12 cellular contexts compared by ENCODE assay signal in genomic region chr18:74806073-74806472, GRCh38.
A peak's percentile ranks its signal among the peaks of the same experiment; 100 is the strongest.
DNase-seq lines count a peak whose midpoint lies in the region; ATAC-seq, FAIRE-seq and TF ChIP-seq lines count a peak whose summit lies in the region.
"Had no signal": no experiment of that assay in that cellular context is flagged by ENCODE, and none has a peak within 500 bp of the region (broad histone marks: within the 10 kb centered on the region; RNA-seq: fewer than 3 reads in every experiment).

No MANE protein-coding gene starts in this region.

- peak overlapping the region; percentile 60 for H2AFZ ChIP-seq in mammary epithelial cell (ENCODE audit: low read depth, low read length)

- H3K27me3 ChIP-seq in HUES6 (ENCODE audit: control insufficient read depth, insufficient read depth, low read length) (no peaks in the 10 kb centered on the region), mammary epithelial cell (ENCODE audit: insufficient read depth, low read length) (no peaks in the 10 kb centered on the region), lower lobe of right lung (ENCODE audit: low read depth) (no peaks in the 10 kb centered on the region)

- no peak for TF ChIP-seq POLR2A in A549 (IDR thresholded peaks at IDR 0.05; ENCODE audit: low read length)
- no peak for TF ChIP-seq POLR2A in erythroblast (IDR thresholded peaks at IDR 0.05; ENCODE audit: low read length)

- H3K9me3 ChIP-seq in A549 = no peaks in the 10 kb centered on the region
- H3K9me3 ChIP-seq in HUES6 (ENCODE audit: control insufficient read depth, insufficient read depth, low read depth, low read length) = no peaks in the 10 kb centered on the region
- no peaks in the 10 kb centered on the region for H3K9me3 ChIP-seq in mammary epithelial cell (replicated peaks; ENCODE audit: insufficient read depth, low read length)
- no peaks in the 10 kb centered on the region for H3K9me3 ChIP-seq in lower lobe of right lung

- CTCF ChIA-PET in A549 (lab: Yijun Ruan, JAX) (interaction anchor here (0.6 to 2.2 kb wide), 2 partner anchors 14 to 18 kb away, joined by 4 to 5 read pairs; no protein-coding TSS in a partner anchor), mammary epithelial cell (lab: Charles Lee; ENCODE audit: low non-redundant PET) (no interaction called here)

- no peaks in the 10 kb centered on the region for H4K20me1 ChIP-seq in mammary epithelial cell (ENCODE audit: insufficient read depth, low read length)

- H3K36me3 ChIP-seq in HUES6 (ENCODE audit: control insufficient read depth, insufficient read depth, low read length) (no peaks in the 10 kb centered on the region), mammary epithelial cell (ENCODE audit: insufficient read depth, low read length) (no peaks in the 10 kb centered on the region), lower lobe of right lung (no peaks in the 10 kb centered on the region)

- DNase-seq in A549 (ENCODE audit: low read depth in 1 of 2, low spot score in 1 of 2) = no peak
- DNase-seq in mammary epithelial cell = peak; percentile 5
- DNase-seq in lower lobe of right lung = no peak
- no peak for DNase-seq in NOMO-1 treated with DMSO at 0.1 percent for 48 hours (lab: John Stamatoyannopoulos, UW; ENCODE audit: unreplicated experiment)
- no peak for DNase-seq in erythroblast (lab: John Stamatoyannopoulos, UW)
- no peak for DNase-seq in urothelium cell line (ENCODE audit: low spot score)
- no peak for DNase-seq in glomerular visceral epithelial cell (ENCODE audit: extremely low spot score)
- DNase-seq: cortex of kidney, GOT3 had no signal

- in situ Hi-C loops in mammary epithelial cell (cut with MboI; ENCODE audit: low sequenced_read_pairs in 2 of 2) = no loop called here

- intact Hi-C loops in mammary epithelial cell (cut with micrococcal nuclease) (no loop called here), lower lobe of right lung (cut with DNase I) (no loop called here)

- POLR2A ChIA-PET in A549 (lab: Yijun Ruan, JAX) = no interaction called here

- ATAC-seq in A549 (no peak), lower lobe of right lung (peak; percentile 74 to 82)

- BruUV-seq in mammary epithelial cell (replicated peaks; lab: Mats Ljungman, UMichigan) = no TSS peak

- no peak for FAIRE-seq in A549 (lab: Jason Lieb, UNC)
- FAIRE-seq in urothelium cell line (lab: Jason Lieb, UNC) = no peak

- 86% methylated on average over 6 of the region's 6 CpGs for WGBS in A549 (ENCODE audit: missing lambda C conversion rate)
- 72% methylated on average over 6 of the region's 6 CpGs for whole genome bisulfite sequencing in mammary epithelial cell (ENCODE audit: low coverage, missing lambda C conversion rate)

- H3K4me3 ChIP-seq in A549 (no peak overlapping the region), HUES6 (ENCODE audit: low read depth, low read length) (no peak overlapping the region), mammary epithelial cell (replicated peaks in 1 of 3; ENCODE audit: insufficient read depth in 1 of 3, low read depth in 2 of 3, low read length in 3 of 3) (no peak overlapping the region), lower lobe of right lung (no peak overlapping the region)

- H3K27ac ChIP-seq in A549 (no peak overlapping the region), HUES6 (ENCODE audit: low read depth, low read length) (no peak overlapping the region), mammary epithelial cell (ENCODE audit: insufficient read depth, low read depth, low read length) (peak overlapping the region; percentile 74), lower lobe of right lung (peak overlapping the region; percentile 65)
- H3K27ac ChIP-seq: HL-60, VCaP had no signal

- H3K4me1 ChIP-seq in A549 (peaks cover 14% of the 10 kb centered on the region), HUES6 (ENCODE audit: control insufficient read depth, insufficient read depth, low read length) (peaks cover 18% of the 10 kb centered on the region), mammary epithelial cell (ENCODE audit: insufficient read depth, low read length) (peaks cover 19% of the 10 kb centered on the region), lower lobe of right lung (peaks cover 5% of the 10 kb centered on the region)

- TF ChIP-seq RAD21 in A549 (conservative IDR thresholded peaks at IDR 0.05 in 1 of 2, IDR thresholded peaks at IDR 0.05 in 1 of 2) = no peak

- no peak for TF ChIP-seq EP300 in A549 (IDR thresholded peaks at IDR 0.05)

- dilution Hi-C loops in mammary epithelial cell (cut with HindIII; ENCODE audit: low sequenced_read_pairs) = no loop called here

- H3K4me2 ChIP-seq in A549 = peak overlapping the region; percentile 57
- H3K4me2 ChIP-seq in mammary epithelial cell (ENCODE audit: insufficient read depth, low read depth, low read length) = peak overlapping the region; percentile 68

- TF ChIP-seq CTCF in A549 (IDR thresholded peaks at IDR 0.05) (no peak), mammary epithelial cell (conservative IDR thresholded peaks at IDR 0.05 in 1 of 2, IDR thresholded peaks at IDR 0.05 in 1 of 2; ENCODE audit: extremely low read depth in 1 of 2, insufficient read depth in 1 of 2, low read depth in 1 of 2, low read length in 2 of 2) (no peak), lower lobe of right lung (IDR thresholded peaks at IDR 0.05) (no peak)

- no peaks in the 10 kb centered on the region for H3K79me2 ChIP-seq in mammary epithelial cell (ENCODE audit: insufficient read depth, low read length)

- peak overlapping the region; percentile 17 for H3K9ac ChIP-seq in HUES6 (ENCODE audit: low read length)
- peak overlapping the region; percentile 52 for H3K9ac ChIP-seq in mammary epithelial cell (ENCODE audit: insufficient read depth, low read length)

TF ChIP-seq in A549, 52 proteins besides CTCF, POLR2A, EP300 and RAD21:
- no peak for TF ChIP-seq RCOR1 (IDR thresholded peaks at IDR 0.05; ENCODE audit: low read depth, low read length)
- no peak for TF ChIP-seq CBX8 (IDR thresholded peaks at IDR 0.05)
- no peak for TF ChIP-seq NPAS2 (CRISPR knock-in tag; IDR thresholded peaks at IDR 0.05; ENCODE audit: borderline replicate concordance)
- no peak for TF ChIP-seq JUN (IDR thresholded peaks at IDR 0.05)
- TF ChIP-seq FOSB (CRISPR knock-in tag; IDR thresholded peaks at IDR 0.05) = no peak
- TF ChIP-seq ZNF302 (CRISPR knock-in tag; IDR thresholded peaks at IDR 0.05) = no peak
- TF ChIP-seq SREBF2 (IDR thresholded peaks at IDR 0.05) = no peak
- TF ChIP-seq PHF8 (IDR thresholded peaks at IDR 0.05; ENCODE audit: borderline replicate concordance, low read depth) = no peak
- no peak for TF ChIP-seq EHMT2 (IDR thresholded peaks at IDR 0.05; ENCODE audit: low read depth)
- no peak for TF ChIP-seq RNF2 (IDR thresholded peaks at IDR 0.05; ENCODE audit: borderline replicate concordance, low read depth)
- TF ChIP-seq BHLHE40 (IDR thresholded peaks at IDR 0.05; ENCODE audit: low read depth, low read length) = no peak
- no peak for TF ChIP-seq ATOH8 (CRISPR knock-in tag; IDR thresholded peaks at IDR 0.05; ENCODE audit: low read depth)
- TF ChIP-seq RFX5 (IDR thresholded peaks at IDR 0.05) = no peak
- TF ChIP-seq HMGXB4 (CRISPR knock-in tag; IDR thresholded peaks at IDR 0.05; ENCODE audit: borderline replicate concordance) = no peak
- no peak for TF ChIP-seq ESRRA (IDR thresholded peaks at IDR 0.05; ENCODE audit: borderline replicate concordance, low read length)
- no peak for TF ChIP-seq KDM5A (IDR thresholded peaks at IDR 0.05)
- no peak for TF ChIP-seq ZC3H11A (IDR thresholded peaks at IDR 0.05)
- TF ChIP-seq MAX (IDR thresholded peaks at IDR 0.05) = no peak

Comparison
In these comparisons a context has a peak if more than half of its experiments do, and no peak if none do; other contexts are left out.
1. ATAC-seq: peak in lower lobe of right lung (2 of 2); none in A549 (0 of 2).
2. H3K27ac ChIP-seq: peak in mammary epithelial cell (single experiment) and lower lobe of right lung (single experiment); none in A549 (0 of 2) and HUES6 (single experiment).